Comparison of ENCODE assay signal across 20 cellular contexts in genomic region chr10:28281726-28282325, GRCh38. TPM values are rescaled to one million over a fixed set of nuclear protein-coding genes. Genes with fewer than 3 reads are reported as not detected.
DNase-seq lines count a peak whose midpoint lies in the region; ATAC-seq, FAIRE-seq and TF ChIP-seq lines count a peak whose summit lies in the region.
"Had no signal": no experiment of that assay in that cellular context is flagged by ENCODE, and none has a peak within 500 bp of the region (broad histone marks: within the 10 kb centered on the region; RNA-seq: fewer than 3 reads in every experiment).

No MANE protein-coding gene starts in this region.

- no peaks in the 10 kb centered on the region for H4K20me1 ChIP-seq in BLaER1
- no peaks in the 10 kb centered on the region for H4K20me1 ChIP-seq in OCI-LY7 (ENCODE audit: insufficient read depth, low read length)

- peak overlapping the region; percentile 64 for H3K9ac ChIP-seq in BLaER1

- H3K4me3 Mint-ChIP-seq in progenitor cell of endocrine pancreas (ENCODE audit: low read depth): no peak overlapping the region
- H3K4me3 Mint-ChIP-seq: activated CD4-positive, alpha-beta T cell treated with anti-CD3 and anti-CD28 coated beads for 36 hours; activated CD8-positive, alpha-beta memory T cell treated with anti-CD3 and anti-CD28 coated beads, Interleukin-2, amount 10 ng/mL, durations not matched to agents 7 days and 5 days; CD8-positive, alpha-beta memory T cell; central memory CD8-positive, alpha-beta T cell had no signal

- no peaks in the 10 kb centered on the region for H3K9me3 Mint-ChIP-seq in progenitor cell of endocrine pancreas (ENCODE audit: low read depth)
- H3K9me3 Mint-ChIP-seq: CD8-positive, alpha-beta memory T cell; central memory CD8-positive, alpha-beta T cell; naive B cell had no signal

- H3K4me2 ChIP-seq in BLaER1 (peak overlapping the region; percentile 89), OCI-LY7 (ENCODE audit: low read length) (peak overlapping the region; percentile 74)

- peak overlapping the region; percentile 39; the same call in 1 of the 2 replicates for H2AFZ ChIP-seq in OCI-LY7 (ENCODE audit: low read length)

- peak; percentile 73 for DNase-seq in OCI-LY7 (ENCODE audit: low spot score)
- no peak for DNase-seq in progenitor cell of endocrine pancreas (ENCODE audit: low spot score, unreplicated experiment)
- no peak for DNase-seq in prostate gland (ENCODE audit: low spot score)
- DNase-seq in NOMO-1 treated with dmso at 0.1 percent for 144 hours (lab: John Stamatoyannopoulos, UW; ENCODE audit: unreplicated experiment): no peak
- DNase-seq: activated CD4-positive, alpha-beta T cell treated with anti-CD3 and anti-CD28 coated beads for 36 hours; activated CD8-positive, alpha-beta memory T cell treated with anti-CD3 and anti-CD28 coated beads, Interleukin-2, amount 10 ng/mL, durations not matched to agents 7 days and 5 days; CD8-positive, alpha-beta memory T cell; effector CD4-positive, alpha-beta T cell; HCEC 1CT; naive B cell; NCI-H1930; NCI-H510A; SW 1271 had no signal

- H3K27ac Mint-ChIP-seq in progenitor cell of endocrine pancreas: peak overlapping the region; percentile 86
- H3K27ac Mint-ChIP-seq: activated CD4-positive, alpha-beta T cell treated with anti-CD3 and anti-CD28 coated beads for 36 hours; activated CD8-positive, alpha-beta memory T cell treated with anti-CD3 and anti-CD28 coated beads, Interleukin-2, amount 10 ng/mL, durations not matched to agents 7 days and 5 days had no signal

- no peaks in the 10 kb centered on the region for H3K9me2 ChIP-seq in OCI-LY7 (ENCODE audit: insufficient read depth, low read length)

- H3K36me3 ChIP-seq in BLaER1 (no peaks in the 10 kb centered on the region), OCI-LY7 (ENCODE audit: insufficient read depth, low read length) (no peaks in the 10 kb centered on the region), prostate gland (no peaks in the 10 kb centered on the region)
- H3K36me3 ChIP-seq: suprapubic skin had no signal

- H3K9me3 ChIP-seq in BLaER1 (no peaks in the 10 kb centered on the region; the same call in 1 of the 2 replicates), OCI-LY7 (ENCODE audit: low read length) (no peaks in the 10 kb centered on the region), prostate gland (no peaks in the 10 kb centered on the region)
- H3K9me3 ChIP-seq: suprapubic skin had no signal

- no peaks in the 10 kb centered on the region for H3K36me3 Mint-ChIP-seq in progenitor cell of endocrine pancreas (ENCODE audit: insufficient read depth)
- H3K36me3 Mint-ChIP-seq: activated CD8-positive, alpha-beta memory T cell treated with anti-CD3 and anti-CD28 coated beads, Interleukin-2, amount 10 ng/mL, durations not matched to agents 7 days and 5 days; naive B cell had no signal

- peaks cover 44% of the 10 kb centered on the region; the same call in 1 of the 2 replicates for H3K79me2 ChIP-seq in OCI-LY7 (ENCODE audit: insufficient read depth, low read depth, low read length)

- peaks cover 29% of the 10 kb centered on the region for H3K4me1 Mint-ChIP-seq in progenitor cell of endocrine pancreas (ENCODE audit: low read depth)
- H3K4me1 Mint-ChIP-seq: activated CD8-positive, alpha-beta memory T cell treated with anti-CD3 and anti-CD28 coated beads, Interleukin-2, amount 10 ng/mL, durations not matched to agents 7 days and 5 days had no signal

- intact Hi-C loops in OCI-LY7 (cut with micrococcal nuclease; ENCODE audit: unreplicated experiment) (loop anchor here (1.0 to 2.0 kb wide), 2 partner anchors 20 to 251 kb away; partner anchors contain the start of gene WAC), prostate gland (cut with DNase I) (no loop called here)

- POLR2A ChIA-PET in OCI-LY7 (lab: Charles Lee): interaction anchor here (0.6 to 2.3 kb wide), 17 partner anchors 8 to 113 kb away, joined by 3 to 16 read pairs (median 4); partner anchors contain the start of gene MPP7

- H3K27me3 ChIP-seq in BLaER1: no peaks in the 10 kb centered on the region
- H3K27me3 ChIP-seq in prostate gland (replicated peaks; ENCODE audit: insufficient read depth): no peaks in the 10 kb centered on the region
- H3K27me3 ChIP-seq: suprapubic skin had no signal

- FAIRE-seq in islet of Langerhans (lab: Jason Lieb, UNC): peak; percentile 61

- no peaks in the 10 kb centered on the region for H3K27me3 Mint-ChIP-seq in progenitor cell of endocrine pancreas
- H3K27me3 Mint-ChIP-seq: activated CD4-positive, alpha-beta T cell treated with anti-CD3 and anti-CD28 coated beads for 36 hours; activated CD8-positive, alpha-beta memory T cell treated with anti-CD3 and anti-CD28 coated beads, Interleukin-2, amount 10 ng/mL, durations not matched to agents 7 days and 5 days; CD8-positive, alpha-beta memory T cell; central memory CD8-positive, alpha-beta T cell; naive B cell had no signal

- ATAC-seq in HG03460 (IDR thresholded peaks at IDR 0.05; ENCODE audit: unreplicated experiment) (no peak), HG02870 (IDR thresholded peaks at IDR 0.05; ENCODE audit: unreplicated experiment) (no peak)
- ATAC-seq: activated CD4-positive, alpha-beta T cell treated with anti-CD3 and anti-CD28 coated beads for 36 hours; activated CD8-positive, alpha-beta memory T cell treated with anti-CD3 and anti-CD28 coated beads, Interleukin-2, amount 10 ng/mL, durations not matched to agents 7 days and 5 days; Right ventricle myocardium inferior had no signal

- BruUV-seq in OCI-LY7 (replicated peaks; lab: Mats Ljungman, UMichigan): TSS peak; percentile 78

- peak overlapping the region; percentile 49 for H3K4me3 ChIP-seq in BLaER1
- H3K4me3 ChIP-seq in OCI-LY7 (ENCODE audit: low read depth, low read length, poor library complexity, severe bottlenecking): peak overlapping the region; percentile 63
- no peak overlapping the region for H3K4me3 ChIP-seq in prostate gland
- H3K4me3 ChIP-seq: suprapubic skin had no signal

- no peak for TF ChIP-seq CTCF in OCI-LY7 (conservative IDR thresholded peaks at IDR 0.05; ENCODE audit: low read length)
- no peak for TF ChIP-seq CTCF in progenitor cell of endocrine pancreas (IDR thresholded peaks at IDR 0.05; ENCODE audit: unreplicated experiment)
- TF ChIP-seq CTCF in prostate gland (IDR thresholded peaks at IDR 0.05): no peak

- peak overlapping the region; percentile 76 for H3K27ac ChIP-seq in BLaER1
- peak overlapping the region; percentile 97 for H3K27ac ChIP-seq in OCI-LY7 (ENCODE audit: low read depth, low read length, poor library complexity, severe bottlenecking)
- H3K27ac ChIP-seq in prostate gland: peak overlapping the region in 1 of 2 donors; percentile 15
- H3K27ac ChIP-seq: suprapubic skin had no signal

- WGBS in prostate gland: 64% methylated on average over 7 of the region's 7 CpGs

- H3K4me1 ChIP-seq in BLaER1 (peaks cover 82% of the 10 kb centered on the region), OCI-LY7 (ENCODE audit: insufficient read depth, low read length, poor library complexity, severe bottlenecking) (peaks cover 85% of the 10 kb centered on the region), prostate gland (replicated peaks) (peaks cover 5% of the 10 kb centered on the region)

- TF ChIP-seq POLR2A in prostate gland (IDR thresholded peaks at IDR 0.05): no peak

- CTCF ChIA-PET in OCI-LY7 (lab: Charles Lee; ENCODE audit: unreplicated experiment): interaction anchor here (0.9 to 1.1 kb wide), 3 partner anchors 8 to 17 kb away, joined by 3 to 4 read pairs (median 3); no protein-coding TSS in a partner anchor

RNA-seq across cellular contexts. Expression of gene MPP7, which starts 21.0 kb away (rescaled TPM):
- total RNA-seq in OCI-LY7 (2014; rRNA removed; shearing (Covaris generic)): 15.0 and 20.4 TPM in 2 replicates
- total RNA-seq in OCI-LY7 (2022) (19.6 and 26.4 TPM in 2 replicates), progenitor cell of endocrine pancreas (17.1 and 17.5 TPM in 2 replicates), prostate gland (10 to 100 TPM; 10.1 to 16.1 TPM)

Comparison
In these comparisons a context has a peak if more than half of its experiments do, and no peak if none do; other contexts are left out.
1. H3K4me3 ChIP-seq: peak in BLaER1 (single experiment) and OCI-LY7 (single experiment); none in prostate gland (0 of 2).